33 cellular contexts compared by ENCODE assay signal in genomic region chr21:36411301-36411700, GRCh38.
"Had no signal": no experiment of that assay in that cellular context is flagged by ENCODE, and none has a peak within 500 bp of the region (broad histone marks: within the 10 kb centered on the region; RNA-seq: fewer than 3 reads in every experiment).

No MANE protein-coding gene starts in this region.

- H3K4me1 Mint-ChIP-seq: activated B cell treated with CpG ODN at 0.5 μM for 24 hours; activated CD4-positive, alpha-beta T cell treated with anti-CD3 and anti-CD28 coated beads, Interleukin-2, amount 10 ng/mL, durations not matched to agents 24 days and 14 days; activated naive CD8-positive, alpha-beta T cell treated with anti-CD3 and anti-CD28 coated beads for 36 hours; activated T-helper 17 cell treated with anti-CD3 and anti-CD28 coated beads, Interleukin-2, amount 50 U/mL, for 72 hours had no signal

- ATAC-seq: activated CD8-positive, alpha-beta T cell treated with anti-CD3 and anti-CD28 coated beads for 36 hours; activated naive CD4-positive, alpha-beta T cell treated with anti-CD3 and anti-CD28 coated beads, Interleukin-2, amount 50 U/mL, for 72 hours; activated T-cell treated with anti-CD3 and anti-CD28 coated beads, Interleukin-2, amount 50 U/mL, for 4 hours; activated T-cell treated with anti-CD3 and anti-CD28 coated beads, Interleukin-2, amount 50 U/mL, for 72 hours; activated T-helper 17 cell treated with anti-CD3 and anti-CD28 coated beads, Interleukin-2, amount 50 U/mL, for 72 hours; body of pancreas had no signal

- H3K36me3 ChIP-seq: adrenal gland, brain microvascular endothelial cell, breast epithelium had no signal

- H3K27ac Mint-ChIP-seq: activated B cell treated with CpG ODN at 0.5 μM for 24 hours; activated CD4-positive, alpha-beta memory T cell treated with anti-CD3 and anti-CD28 coated beads for 36 hours; activated CD4-positive, alpha-beta T cell treated with anti-CD3 and anti-CD28 coated beads, Interleukin-2, amount 10 ng/mL, durations not matched to agents 24 days and 14 days; activated CD8-positive, alpha-beta T cell treated with anti-CD3 and anti-CD28 coated beads for 36 hours; activated naive CD4-positive, alpha-beta T cell treated with anti-CD3 and anti-CD28 coated beads for 36 hours; activated naive CD4-positive, alpha-beta T cell treated with anti-CD3 and anti-CD28 coated beads, Interleukin-2, amount 50 U/mL, for 72 hours; activated naive CD8-positive, alpha-beta T cell treated with anti-CD3 and anti-CD28 coated beads for 36 hours; activated T-cell treated with anti-CD3 and anti-CD28 coated beads, Interleukin-2, amount 50 U/mL, for 72 hours; activated T-helper 1 cell treated with anti-CD3 and anti-CD28 coated beads, Interleukin-12 subunit alpha, Interleukin-12 subunit beta, Interleukin-2, Interleukin-4 antibody, amounts not matched to agents 30 ng/mL and 10 ng/mL and 1 ng/mL, durations not matched to agents 14 hours and 24 hours and 36 hours; activated T-helper 17 cell treated with anti-CD3 and anti-CD28 coated beads, Interleukin-2, amount 50 U/mL, for 72 hours; T-helper 1 cell treated with Interleukin-12 subunit alpha and Interleukin-12 subunit beta and Interleukin-4 antibody, amounts not matched to agents 30 μg/mL and 1 μg/mL, for 36 hours; T-helper 2 cell treated with Interferon-gamma antibody and Interleukin-4, amounts not matched to agents 5 μg/mL and 100 μg/mL, for 36 hours had no signal

- H3K9me3 Mint-ChIP-seq: activated B cell treated with CpG ODN at 0.5 μM for 24 hours; activated CD4-positive, alpha-beta memory T cell treated with anti-CD3 and anti-CD28 coated beads for 36 hours; activated CD4-positive, alpha-beta T cell treated with anti-CD3 and anti-CD28 coated beads, Interleukin-2, amount 10 ng/mL, durations not matched to agents 24 days and 14 days; activated CD8-positive, alpha-beta T cell treated with anti-CD3 and anti-CD28 coated beads for 36 hours; activated naive CD4-positive, alpha-beta T cell treated with anti-CD3 and anti-CD28 coated beads for 36 hours; activated naive CD4-positive, alpha-beta T cell treated with anti-CD3 and anti-CD28 coated beads, Interleukin-2, amount 50 U/mL, for 72 hours; activated naive CD8-positive, alpha-beta T cell treated with anti-CD3 and anti-CD28 coated beads for 36 hours; activated T-cell treated with anti-CD3 and anti-CD28 coated beads, Interleukin-2, amount 50 U/mL, for 4 hours; activated T-cell treated with anti-CD3 and anti-CD28 coated beads, Interleukin-2, amount 50 U/mL, for 72 hours; activated T-helper 1 cell treated with anti-CD3 and anti-CD28 coated beads, Interleukin-12 subunit alpha, Interleukin-12 subunit beta, Interleukin-2, Interleukin-4 antibody, amounts not matched to agents 30 ng/mL and 10 ng/mL and 1 ng/mL, durations not matched to agents 14 hours and 24 hours and 36 hours; activated T-helper 17 cell treated with anti-CD3 and anti-CD28 coated beads, Interleukin-2, amount 50 U/mL, for 72 hours; T-helper 1 cell treated with Interleukin-12 subunit alpha and Interleukin-12 subunit beta and Interleukin-4 antibody, amounts not matched to agents 30 μg/mL and 1 μg/mL, for 36 hours; T-helper 2 cell treated with Interferon-gamma antibody and Interleukin-4, amounts not matched to agents 5 μg/mL and 100 μg/mL, for 36 hours had no signal

- H3K4me1 ChIP-seq: adrenal gland, body of pancreas, breast epithelium had no signal

- H3K4me3 ChIP-seq: adrenal gland, body of pancreas, breast epithelium had no signal

- H3K27ac ChIP-seq: adrenal gland, body of pancreas, brain microvascular endothelial cell, breast epithelium, VCaP had no signal

- H3K4me3 Mint-ChIP-seq: activated B cell treated with CpG ODN at 0.5 μM for 24 hours; activated CD4-positive, alpha-beta memory T cell treated with anti-CD3 and anti-CD28 coated beads for 36 hours; activated CD4-positive, alpha-beta T cell treated with anti-CD3 and anti-CD28 coated beads, Interleukin-2, amount 10 ng/mL, durations not matched to agents 24 days and 14 days; activated CD8-positive, alpha-beta T cell treated with anti-CD3 and anti-CD28 coated beads for 36 hours; activated naive CD4-positive, alpha-beta T cell treated with anti-CD3 and anti-CD28 coated beads for 36 hours; activated naive CD8-positive, alpha-beta T cell treated with anti-CD3 and anti-CD28 coated beads for 36 hours; activated T-cell treated with anti-CD3 and anti-CD28 coated beads, Interleukin-2, amount 50 U/mL, for 4 hours; activated T-cell treated with anti-CD3 and anti-CD28 coated beads, Interleukin-2, amount 50 U/mL, for 72 hours; activated T-helper 1 cell treated with anti-CD3 and anti-CD28 coated beads, Interleukin-12 subunit alpha, Interleukin-12 subunit beta, Interleukin-2, Interleukin-4 antibody, amounts not matched to agents 30 ng/mL and 10 ng/mL and 1 ng/mL, durations not matched to agents 14 hours and 24 hours and 36 hours; activated T-helper 17 cell treated with anti-CD3 and anti-CD28 coated beads, Interleukin-2, amount 50 U/mL, for 72 hours; T-helper 1 cell treated with Interleukin-12 subunit alpha and Interleukin-12 subunit beta and Interleukin-4 antibody, amounts not matched to agents 30 μg/mL and 1 μg/mL, for 36 hours; T-helper 2 cell treated with Interferon-gamma antibody and Interleukin-4, amounts not matched to agents 5 μg/mL and 100 μg/mL, for 36 hours had no signal

- H3K27me3 ChIP-seq: adrenal gland, body of pancreas, brain microvascular endothelial cell, breast epithelium had no signal

- H3K27me3 Mint-ChIP-seq: activated B cell treated with CpG ODN at 0.5 μM for 24 hours; activated CD4-positive, alpha-beta memory T cell treated with anti-CD3 and anti-CD28 coated beads for 36 hours; activated CD4-positive, alpha-beta T cell treated with anti-CD3 and anti-CD28 coated beads, Interleukin-2, amount 10 ng/mL, durations not matched to agents 24 days and 14 days; activated CD8-positive, alpha-beta T cell treated with anti-CD3 and anti-CD28 coated beads for 36 hours; activated naive CD8-positive, alpha-beta T cell treated with anti-CD3 and anti-CD28 coated beads for 36 hours; activated T-helper 17 cell treated with anti-CD3 and anti-CD28 coated beads, Interleukin-2, amount 50 U/mL, for 72 hours had no signal

- DNase-seq: activated B cell treated with CpG ODN at 0.5 μM for 24 hours; activated CD4-positive, alpha-beta memory T cell treated with anti-CD3 and anti-CD28 coated beads for 36 hours; activated CD4-positive, alpha-beta T cell treated with anti-CD3 and anti-CD28 coated beads for 4 hours; activated CD4-positive, alpha-beta T cell treated with anti-CD3 and anti-CD28 coated beads, Interleukin-2, amount 10 ng/mL, durations not matched to agents 24 days and 14 days; activated CD4-positive, alpha-beta T cell treated with anti-CD3 and anti-CD28 coated beads, Interleukin-2, amount 50 U/mL, for 1 hour; activated CD4-positive, alpha-beta T cell treated with anti-CD3 and anti-CD28 coated beads, Interleukin-2, amount 50 U/mL, for 4 hours; activated CD4-positive, CD25-positive, alpha-beta regulatory T cell treated with anti-CD3 and anti-CD28 coated beads, Interleukin-2, amount 50 U/mL, for 72 hours; activated CD8-positive, alpha-beta memory T cell treated with anti-CD3 and anti-CD28 coated beads, Interleukin-2, amount 50 U/mL, for 4 hours; activated CD8-positive, alpha-beta T cell treated with anti-CD3 and anti-CD28 coated beads for 36 hours; activated effector memory CD4-positive, alpha-beta T cell treated with anti-CD3 and anti-CD28 coated beads, Interleukin-2, amount 50 U/mL, for 16 hours; activated gamma-delta T cell treated with Interleukin-2 at 50 U/mL for 16 hours; activated naive CD4-positive, alpha-beta T cell; activated naive CD4-positive, alpha-beta T cell treated with anti-CD3 and anti-CD28 coated beads for 36 hours; activated naive CD4-positive, alpha-beta T cell treated with anti-CD3 and anti-CD28 coated beads, Interleukin-2, amount 50 U/mL, for 16 hours; activated naive CD8-positive, alpha-beta T cell treated with anti-CD3 and anti-CD28 coated beads for 36 hours; activated T-cell treated with anti-CD3 and anti-CD28 coated beads for 4 hours; activated T-cell treated with anti-CD3 and anti-CD28 coated beads, Interleukin-2, amount 50 U/mL, for 1 hour; activated T-cell treated with anti-CD3 and anti-CD28 coated beads, Interleukin-2, amount 50 U/mL, for 4 hours; activated T-cell treated with anti-CD3 and anti-CD28 coated beads, Interleukin-2, amount 50 U/mL, for 72 hours; adrenal gland; amniotic stem cell; body of pancreas; brain microvascular endothelial cell; central memory CD4-positive, alpha-beta T cell; T-helper 2 cell; T-helper 9 cell had no signal
